8 cellular contexts compared by ENCODE assay signal in the genomic region with DNA sequence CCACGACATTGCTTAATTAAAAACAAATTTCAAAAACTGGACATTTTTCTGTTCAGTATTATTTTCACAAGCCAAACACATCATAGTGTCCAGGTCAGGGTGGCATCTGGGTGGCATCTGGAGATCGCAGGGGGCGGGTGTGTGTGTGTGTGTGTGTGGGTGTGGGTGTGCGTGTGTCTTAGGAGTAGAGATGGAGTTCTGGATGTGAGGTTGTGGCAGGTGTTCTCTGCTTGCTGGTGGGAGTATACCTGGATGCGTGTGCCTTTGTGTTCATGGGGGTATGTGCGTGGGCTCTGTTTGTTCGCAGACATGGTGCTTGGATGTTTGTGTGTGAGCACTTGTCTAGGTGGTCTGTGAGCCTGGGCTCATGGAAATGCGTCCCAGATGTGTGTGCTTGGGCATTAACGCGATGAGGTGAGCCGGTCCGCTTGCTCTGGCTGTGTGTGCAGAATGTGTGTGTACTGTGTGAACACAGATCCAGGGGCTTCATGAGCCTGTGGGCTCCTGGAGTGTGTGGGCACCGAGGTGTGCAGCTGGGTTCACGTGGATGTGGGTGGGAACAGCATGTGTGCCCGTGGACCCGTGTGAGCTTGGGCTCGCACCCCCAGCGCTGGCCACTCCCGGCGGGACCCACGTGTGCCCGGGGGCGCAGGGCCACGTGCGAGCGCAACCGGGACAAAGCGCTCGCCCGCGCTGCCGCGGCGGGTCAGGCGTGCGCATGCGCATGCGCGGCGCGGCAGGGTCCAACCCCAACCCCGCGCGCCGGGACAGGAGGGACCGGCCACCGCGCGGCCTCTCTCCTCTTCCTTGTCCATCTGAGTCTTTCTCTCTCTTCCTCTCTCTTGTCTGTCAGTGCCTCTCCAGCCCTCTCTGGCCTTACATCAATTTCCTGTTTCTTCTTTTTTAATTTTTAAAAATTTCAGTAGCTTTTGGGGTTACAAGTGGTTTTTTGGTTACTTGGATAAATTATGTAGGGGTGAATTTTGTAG.
A peak's percentile ranks its signal among the peaks of the same experiment; 100 is the strongest.
DNase-seq lines count a peak whose midpoint lies in the region; ATAC-seq and TF ChIP-seq lines count a peak whose summit lies in the region.

No MANE protein-coding gene starts in this region.

- peak overlapping the region; percentile 59 for H3K4me3 ChIP-seq in PC-3 (ENCODE audit: low read length)
- peak overlapping the region; percentile 26 for H3K4me3 ChIP-seq in astrocyte of the cerebellum (ENCODE audit: low read depth, low read length)
- peak overlapping the region; percentile 49; the same call in 1 of the 2 replicates for H3K4me3 ChIP-seq in iPS-20b (ENCODE audit: low read length)
- H3K4me3 ChIP-seq in spleen, result peak overlapping the region in 7 of 8 donors; percentile 6 to 64 (median 28)

- H3K9me2 ChIP-seq in PC-3 (replicated peaks; ENCODE audit: low read length), result no peaks in the 10 kb centered on the region

- peak overlapping the region; percentile 58 for H3K9ac ChIP-seq in PC-3 (ENCODE audit: low read length)
- H3K9ac ChIP-seq in iPS-20b (ENCODE audit: low read depth, low read length), result peak overlapping the region; percentile 71

- peak overlapping the region; percentile 86 for H3K4me2 ChIP-seq in PC-3 (ENCODE audit: low read length)

- H3K9me3 ChIP-seq in PC-3 (ENCODE audit: low read length) (no peaks in the 10 kb centered on the region), iPS-20b (ENCODE audit: insufficient read depth, low read depth, low read length) (no peaks in the 10 kb centered on the region), spleen (no peaks in the 10 kb centered on the region)

- H3K27me3 ChIP-seq in PC-3 (ENCODE audit: low read length), result no peaks in the 10 kb centered on the region
- H3K27me3 ChIP-seq in iPS-20b (ENCODE audit: insufficient read depth, low read length), result peaks cover 14% of the 10 kb centered on the region; the same call in 1 of the 2 replicates
- H3K27me3 ChIP-seq in spleen (replicated peaks in 1 of 7), result peaks cover 0 to 42% (median 0%) of the 10 kb centered on the region in 7 donors

- POLR2A ChIA-PET in PC-3 (lab: Charles Lee; ENCODE audit: unreplicated experiment), result no interaction called here

- ATAC-seq in HG02759 (IDR thresholded peaks at IDR 0.05; ENCODE audit: unreplicated experiment), result peak; percentile 58
- peak; percentile 73 for ATAC-seq in PC-3
- ATAC-seq in HG02970 (IDR thresholded peaks at IDR 0.05; ENCODE audit: low FRiP score, unreplicated experiment), result no peak

- no peak for TF ChIP-seq POLR2A in spleen (IDR thresholded peaks at IDR 0.05)

- peak; percentile 65 for DNase-seq in EL
- peak; percentile 64 for DNase-seq in PC-3
- no peak for DNase-seq in astrocyte of the cerebellum (ENCODE audit: low read depth)
- no peak for DNase-seq in spleen
- no peak for DNase-seq in superior temporal gyrus (ENCODE audit: extremely low spot score)

- intact Hi-C loops in PC-3 (cut with micrococcal nuclease), result loop anchor here (5.0 kb wide), 1 partner anchor 121 kb away; a partner anchor contains a TSS
- intact Hi-C loops in spleen (cut with DNase I; ENCODE audit: low total_unique reads), result no loop called here

- H3F3A ChIP-seq in PC-3 (ENCODE audit: low read length, unreplicated experiment), result no peaks in the 10 kb centered on the region

- CTCF ChIA-PET in PC-3 (lab: Charles Lee), result no interaction called here

- TF ChIP-seq CTCF in PC-3 (conservative IDR thresholded peaks at IDR 0.05; ENCODE audit: low read depth, low read length) (no peak), astrocyte of the cerebellum (IDR thresholded peaks at IDR 0.05; ENCODE audit: low read depth, low read length, missing control alignments) (no peak), spleen (IDR thresholded peaks at IDR 0.05 in 8 of 11, conservative IDR thresholded peaks at IDR 0.05 in 3 of 11) (no peak)

- no peaks in the 10 kb centered on the region for H4K20me1 ChIP-seq in PC-3 (ENCODE audit: low read length)

- H3K27ac ChIP-seq in PC-3 (ENCODE audit: low read length) (no peak overlapping the region), iPS-20b (ENCODE audit: low read length) (no peak overlapping the region), spleen (no peak overlapping the region)

- WGBS in spleen, 5 donors, result 17 to 21% (median 18%) methylated on average over 48 to 49 of the region's 49 CpGs

- peak overlapping the region; percentile 98 for H2AFZ ChIP-seq in PC-3 (ENCODE audit: low read length)

- H3K4me1 ChIP-seq in PC-3 (ENCODE audit: insufficient read depth, low read length) (peaks cover 16% of the 10 kb centered on the region), iPS-20b (ENCODE audit: insufficient read depth, low read length) (peaks cover 16% of the 10 kb centered on the region; the same call in 1 of the 2 replicates), spleen (peaks cover 4 to 42% (median 19%) of the 10 kb centered on the region in 6 donors)

- no TSS peak for BruUV-seq in PC-3 (replicated peaks; lab: Mats Ljungman, UMichigan)

- H3K36me3 ChIP-seq in PC-3 (ENCODE audit: low read depth, low read length) (peaks cover 6% of the 10 kb centered on the region; the same call in 1 of the 2 replicates), iPS-20b (ENCODE audit: insufficient read depth, low read depth, low read length) (peaks cover 25% of the 10 kb centered on the region), spleen (peaks cover 0 to 33% (median 11%) of the 10 kb centered on the region in 6 donors)

- in situ Hi-C loops in astrocyte of the cerebellum (cut with HindIII; ENCODE audit: low sequenced_read_pairs), result no loop called here

- no peaks in the 10 kb centered on the region for H3K79me2 ChIP-seq in PC-3 (ENCODE audit: low read length)

Comparison
In these comparisons a context has a peak if more than half of its experiments do, and no peak if none do; other contexts are left out.
1. DNase-seq: peak in EL (single experiment) and PC-3 (single experiment); none in astrocyte of the cerebellum (single experiment), spleen (single experiment) and superior temporal gyrus (single experiment).
2. Peak in every context shown above with its lines, with median percentiles within 50 percentile points of each other: H3K4me3 ChIP-seq.